9 cellular contexts compared by ENCODE assay signal in the genomic region with DNA sequence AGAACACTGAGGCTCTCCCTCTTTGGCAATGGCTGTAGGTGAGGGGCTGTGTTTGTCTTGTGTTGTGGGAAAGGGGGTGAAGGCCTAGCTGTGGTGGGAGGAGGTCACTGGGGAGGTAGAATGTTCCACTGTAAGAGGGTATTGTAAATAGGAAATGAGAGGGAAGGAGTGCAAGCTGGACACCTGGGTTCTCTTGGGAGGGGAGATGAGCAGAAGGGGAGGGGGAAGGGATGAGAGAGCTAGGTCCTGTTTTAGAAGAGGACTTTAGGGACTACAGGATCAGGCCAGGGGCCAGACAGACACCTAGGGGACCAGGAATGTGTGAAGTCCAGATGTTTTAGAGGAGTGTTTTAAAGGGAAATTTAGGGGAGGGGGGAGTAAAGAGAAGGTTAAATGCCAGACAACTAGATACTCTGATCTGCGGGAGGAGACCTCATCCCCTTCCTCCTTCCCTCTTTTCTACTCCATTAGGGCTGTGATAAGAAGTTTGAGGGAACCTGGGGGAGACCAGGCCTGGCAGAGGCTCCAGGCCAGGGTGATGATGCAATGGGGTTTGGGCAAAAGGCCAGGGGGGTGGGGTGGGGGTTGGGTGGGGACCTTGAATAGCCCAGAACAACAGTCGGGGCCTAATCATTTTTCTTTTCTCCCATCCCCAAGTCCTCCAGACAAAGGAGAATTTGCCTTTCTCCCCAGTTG.
DNase-seq lines count a peak whose midpoint lies in the region; ATAC-seq and TF ChIP-seq lines count a peak whose summit lies in the region.
"Had no signal": no experiment of that assay in that cellular context is flagged by ENCODE, and none has a peak within 500 bp of the region (broad histone marks: within the 10 kb centered on the region; RNA-seq: fewer than 3 reads in every experiment).

No MANE protein-coding gene starts in this region.

- H3K27ac ChIP-seq in brain microvascular endothelial cell: no peak overlapping the region
- H3K27ac ChIP-seq in muscle layer of duodenum (ENCODE audit: low read length): peak overlapping the region; percentile 95
- H3K27ac ChIP-seq: VCaP had no signal

- H3K27me3 ChIP-seq in brain microvascular endothelial cell (replicated peaks) (no peaks in the 10 kb centered on the region), muscle layer of duodenum (ENCODE audit: low read depth, low read length) (no peaks in the 10 kb centered on the region), HAP-1 (ENCODE audit: low read depth) (no peaks in the 10 kb centered on the region)

- DNase-seq in stimulated activated naive CD4-positive, alpha-beta T cell treated with Interleukin-2 at 50 U/mL for 16 hours (lab: John Stamatoyannopoulos, UW): peak; percentile 17
- no peak for DNase-seq in stimulated activated naive CD4-positive, alpha-beta T cell (lab: John Stamatoyannopoulos, UW)
- DNase-seq in brain microvascular endothelial cell (no peak), HAP-1 (ENCODE audit: low spot score in 2 of 2) (no peak)
- DNase-seq in stimulated activated CD4-positive, alpha-beta T cell treated with anti-CD3 and anti-CD28 coated beads, Interleukin-4, amount 100 ng/mL, for 24 hours: no peak

- H3K4me1 ChIP-seq in muscle layer of duodenum (ENCODE audit: control insufficient read depth in 1 of 2, insufficient read depth in 2 of 2, low read length in 2 of 2) (peaks cover 12 to 59% of the 10 kb centered on the region in 2 donors), HAP-1 (peaks cover 4% of the 10 kb centered on the region)

- H3K9me3 ChIP-seq in muscle layer of duodenum (ENCODE audit: control insufficient read depth in 1 of 2, low read length in 2 of 2) (no peaks in the 10 kb centered on the region), HAP-1 (no peaks in the 10 kb centered on the region)

- TF ChIP-seq CTCF in brain microvascular endothelial cell (IDR thresholded peaks at IDR 0.05; ENCODE audit: low read depth, low read length, missing control alignments): no peak

- no peak for ATAC-seq in GM18870 (IDR thresholded peaks at IDR 0.05; ENCODE audit: unreplicated experiment)
- ATAC-seq in HG03342 (IDR thresholded peaks at IDR 0.05; ENCODE audit: unreplicated experiment): no peak

- H3K36me3 ChIP-seq in brain microvascular endothelial cell (replicated peaks) (no peaks in the 10 kb centered on the region), muscle layer of duodenum (ENCODE audit: control insufficient read depth in 1 of 2, insufficient read depth in 2 of 2, low read length in 2 of 2) (peaks cover 4 to 36% of the 10 kb centered on the region in 2 donors), HAP-1 (replicated peaks) (no peaks in the 10 kb centered on the region)

- in situ Hi-C loops in brain microvascular endothelial cell (cut with HindIII; ENCODE audit: low pct_ligation_motif_present, low sequenced_read_pairs): no loop called here
- in situ Hi-C loops in HAP-1 (cut with MboI; ENCODE audit: low sequenced_read_pairs): no loop called here

- H3K4me3 ChIP-seq in brain microvascular endothelial cell (ENCODE audit: low read depth, low read length) (peak overlapping the region; percentile 93), muscle layer of duodenum (ENCODE audit: low read depth in 1 of 2, low read length in 2 of 2) (peak overlapping the region; percentile 71 to 88), HAP-1 (no peak overlapping the region)
